Comparison of ENCODE assay signal across 1 cellular context in the genomic region with DNA sequence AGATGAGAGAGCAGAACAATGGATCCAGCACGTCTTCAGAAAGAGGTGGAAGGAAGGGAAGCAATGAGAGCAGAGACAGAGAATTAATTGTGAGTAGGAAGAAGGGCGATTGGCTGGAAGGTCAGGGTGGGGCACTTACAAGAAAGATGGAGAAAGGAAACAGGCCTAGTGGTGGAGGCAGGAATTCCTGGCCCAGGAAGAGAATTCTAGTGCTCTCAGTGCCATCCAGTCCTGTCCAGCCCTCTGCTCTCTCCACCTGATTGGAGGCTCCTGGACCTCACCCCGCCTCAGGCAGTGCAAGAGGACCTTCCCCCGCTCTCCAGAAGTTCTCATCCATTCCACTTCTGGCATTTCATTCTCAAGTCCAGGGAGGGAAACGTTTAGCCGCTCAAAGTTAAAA.
TF ChIP-seq lines count a peak whose summit lies in the region.

No MANE protein-coding gene starts in this region.

TF ChIP-seq in HCT116, 20 proteins besides CTCF, POLR2A, EP300 and RAD21 (continued from another document):
- TF ChIP-seq POLR2AphosphoS5 (IDR thresholded peaks at IDR 0.05; ENCODE audit: low read depth, low read length): no peak
TF ChIP-seq in HCT116: peak in this region for 0.
